ENCODE assay signal across 21 cellular contexts in the genomic region with DNA sequence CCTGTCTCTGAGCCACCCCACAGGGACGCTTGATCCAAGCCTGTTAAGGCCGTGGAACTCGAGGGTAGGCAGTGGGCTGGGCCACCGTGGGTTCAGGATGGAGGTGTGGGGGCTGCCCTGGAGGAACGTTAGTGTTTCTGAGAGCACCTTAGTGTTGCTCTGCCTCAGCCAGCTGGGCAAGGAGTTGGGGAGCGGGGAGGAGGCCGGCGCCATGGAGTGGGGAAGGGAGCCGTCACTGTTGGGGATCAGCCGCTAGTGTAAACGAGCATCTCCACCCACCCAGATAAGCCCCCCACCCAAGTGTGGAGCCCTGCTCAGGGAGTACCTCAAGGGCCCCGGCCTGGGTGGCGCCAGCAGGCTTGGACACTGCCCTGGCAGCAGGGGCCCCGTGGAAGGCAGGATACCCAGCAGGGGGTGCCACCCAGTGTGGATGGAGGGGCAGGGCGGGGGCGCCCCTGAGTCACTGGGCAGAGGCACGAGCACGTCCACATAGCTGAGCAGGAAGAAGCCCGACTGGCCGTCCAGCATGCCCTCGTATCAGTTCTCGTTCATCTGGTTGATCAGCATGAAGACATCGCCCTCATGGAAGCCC.
DNase-seq lines count a peak whose midpoint lies in the region; ATAC-seq lines count a peak whose summit lies in the region.
"Had no signal": no experiment of that assay in that cellular context is flagged by ENCODE, and none has a peak within 500 bp of the region (broad histone marks: within the 10 kb centered on the region; RNA-seq: fewer than 3 reads in every experiment).

No MANE protein-coding gene starts in this region.

- ATAC-seq in Right ventricle myocardium inferior (peak; percentile 40), left cardiac atrium (peak; percentile 23 to 29), GM18858 (IDR thresholded peaks at IDR 0.05; ENCODE audit: unreplicated experiment) (no peak), GM18498 (IDR thresholded peaks at IDR 0.05; ENCODE audit: unreplicated experiment) (no peak)

- peak overlapping the region; percentile 43 for H4K8ac ChIP-seq in neuronal stem cell (ENCODE audit: low read depth, low read length)

- no peaks in the 10 kb centered on the region for H3K27me3 ChIP-seq in neuronal stem cell (ENCODE audit: control insufficient read depth in 3 of 3, insufficient read depth in 3 of 3, low read depth in 1 of 3, low read length in 3 of 3)
- H3K27me3 ChIP-seq: BE2C, MG63 had no signal

- no peak overlapping the region for H2AFZ ChIP-seq in neuronal stem cell (ENCODE audit: low read length)
- H2AFZ ChIP-seq: GM23248 had no signal

- H2AK5ac ChIP-seq in neuronal stem cell (ENCODE audit: low read depth, low read length) = peak overlapping the region; percentile 70

- H3K27ac ChIP-seq in neuronal stem cell (replicated peaks; ENCODE audit: low read length) = no peak overlapping the region
- H3K27ac ChIP-seq: 22Rv1, GM23248 had no signal

- H2BK5ac ChIP-seq in neuronal stem cell (ENCODE audit: low read length) = no peak overlapping the region

- no peaks in the 10 kb centered on the region for H3K4me1 ChIP-seq in neuronal stem cell (ENCODE audit: control insufficient read depth in 2 of 2, insufficient read depth in 1 of 2, low read depth in 1 of 2, low read length in 2 of 2)
- H3K4me1 ChIP-seq: BE2C had no signal

- H3K36me3 ChIP-seq in neuronal stem cell (replicated peaks in 1 of 2; ENCODE audit: control insufficient read depth in 2 of 2, insufficient read depth in 2 of 2, low read length in 2 of 2) = peaks cover 0 to 10% of the 10 kb centered on the region in 2 donors
- H3K36me3 ChIP-seq: BE2C, MG63 had no signal

- H4K91ac ChIP-seq in neuronal stem cell (ENCODE audit: low read depth, low read length, poor library complexity) = no peak overlapping the region

- peak overlapping the region; percentile 71 for H3K14ac ChIP-seq in neuronal stem cell (ENCODE audit: low read length)

- H2BK120ac ChIP-seq in neuronal stem cell (ENCODE audit: low read depth, low read length) = no peak overlapping the region

- H3K18ac ChIP-seq in neuronal stem cell (ENCODE audit: low read length) = peak overlapping the region; percentile 35

- no peak overlapping the region for H3K4me3 ChIP-seq in neuronal stem cell (ENCODE audit: low read length in 2 of 2)
- H3K4me3 ChIP-seq: GM23248, MG63 had no signal

- no peak for DNase-seq in Right ventricle myocardium inferior (ENCODE audit: missing footprints)
- DNase-seq in cardiac septum (ENCODE audit: low spot score) = no peak
- peak; percentile 21 for DNase-seq in left cardiac atrium
- DNase-seq in neuronal stem cell (ENCODE audit: low spot score) = no peak
- DNase-seq in NCI-H146 (lab: John Stamatoyannopoulos, UW) = no peak
- no peak for DNase-seq in anterior cingulate cortex (lab: John Stamatoyannopoulos, UW)
- DNase-seq: BE2C; Calu3; CD4-positive, alpha-beta memory T cell; DMS79; GM23248; Karpas-422; MG63; NCI-H1092 treated with DMSO at 0.1 percent for 48 hours; NCI-H1694; NCI-H510A treated with DMSO at 0.1 percent for 48 hours; NCI-H82; SHP77 treated with DMSO at 0.1 percent for 48 hours had no signal

- H3K23ac ChIP-seq in neuronal stem cell (ENCODE audit: low read depth, low read length, poor library complexity) = no peak overlapping the region

- H2BK15ac ChIP-seq in neuronal stem cell (ENCODE audit: low read length) = no peak overlapping the region

- H3K9ac ChIP-seq in neuronal stem cell (ENCODE audit: low read depth, low read length, poor library complexity) = peak overlapping the region; percentile 60
- H3K9ac ChIP-seq: GM23248 had no signal

- H3K4me2 ChIP-seq in neuronal stem cell (ENCODE audit: insufficient read depth, low read length, poor library complexity, severe bottlenecking) = no peak overlapping the region

- no CpG with 5 or more reads among the region's 23 CpGs for WGBS in neuronal stem cell (ENCODE audit: extremely low coverage in 2 of 2, insufficient read length in 2 of 2, insufficient replicate concordance in 1 of 2), 2 donors

- H2BK12ac ChIP-seq in neuronal stem cell (ENCODE audit: low read length) = no peak overlapping the region

- no peak overlapping the region for H3K4ac ChIP-seq in neuronal stem cell (ENCODE audit: low read length)

- no peaks in the 10 kb centered on the region for H3K9me3 ChIP-seq in neuronal stem cell (replicated peaks in 1 of 2; ENCODE audit: control insufficient read depth in 2 of 2, insufficient read depth in 1 of 2, low read depth in 1 of 2, low read length in 2 of 2)
- H3K9me3 ChIP-seq: BE2C, MG63 had no signal

- intact Hi-C loops in Right ventricle myocardium inferior (cut with DNase I) = no loop called here
- intact Hi-C loops in cardiac septum (cut with DNase I) = no loop called here
- intact Hi-C loops in left cardiac atrium (cut with DNase I) = no loop called here

- H3K79me1 ChIP-seq in neuronal stem cell (ENCODE audit: low read depth, low read length) = no peaks in the 10 kb centered on the region

Comparison
In these comparisons a context has a peak if more than half of its experiments do, and no peak if none do; other contexts are left out.
1. ATAC-seq: peak in Right ventricle myocardium inferior (single experiment) and left cardiac atrium (2 of 2); none in GM18858 (single experiment) and GM18498 (single experiment).